2 cellular contexts compared by ENCODE assay signal in the genomic region with DNA sequence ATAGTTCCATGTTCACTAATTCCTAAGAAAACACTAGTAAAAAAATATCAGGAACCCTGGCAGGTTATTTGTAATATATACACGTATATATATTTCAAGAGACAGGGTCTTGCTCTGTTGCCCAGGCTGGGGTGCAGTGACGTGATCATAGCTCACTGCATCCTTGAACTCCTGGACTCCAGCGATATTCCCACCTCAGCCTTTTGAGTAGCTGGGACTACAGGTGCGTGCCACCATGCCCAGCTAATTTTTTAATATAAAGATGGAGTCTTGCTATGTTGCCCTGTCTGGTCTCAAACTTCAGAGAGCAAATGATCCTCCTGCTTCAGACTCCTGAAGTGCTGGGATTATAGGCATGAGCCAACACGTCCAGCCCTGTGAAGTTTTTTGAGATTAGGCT.
A peak's percentile ranks its signal among the peaks of the same experiment; 100 is the strongest.
TF ChIP-seq lines count a peak whose summit lies in the region.

No MANE protein-coding gene starts in this region.

TF ChIP-seq in HepG2, 621 proteins besides CTCF, POLR2A, EP300 and RAD21:
- no peak for TF ChIP-seq HDAC1 (CRISPR knock-in tag; IDR thresholded peaks at IDR 0.05)
- TF ChIP-seq ZNF121 (CRISPR knock-in tag; IDR thresholded peaks at IDR 0.05): peak; percentile 55; the same call in 1 of the 2 replicates
- no peak for TF ChIP-seq ZNF746 (CRISPR knock-in tag; IDR thresholded peaks at IDR 0.05)
- TF ChIP-seq GLMP (CRISPR knock-in tag; IDR thresholded peaks at IDR 0.05; ENCODE audit: borderline replicate concordance): no peak
- TF ChIP-seq ZNF382 (CRISPR knock-in tag; IDR thresholded peaks at IDR 0.05; ENCODE audit: borderline replicate concordance): no peak

TF ChIP-seq in WTC11, 78 proteins besides CTCF, POLR2A, EP300 and RAD21:
- TF ChIP-seq ETV6 (CRISPR knock-in tag; IDR thresholded peaks at IDR 0.05) (no peak), ARID4B (CRISPR knock-in tag; IDR thresholded peaks at IDR 0.05; ENCODE audit: borderline replicate concordance) (no peak), CREM (CRISPR knock-in tag; IDR thresholded peaks at IDR 0.05) (no peak), ZNF121 (CRISPR knock-in tag; IDR thresholded peaks at IDR 0.05) (peak; percentile 44; the same call in 1 of the 2 replicates)
